9 cellular contexts compared by ENCODE assay signal in genomic region chr12:10395390-10395998, GRCh38. TPM values are rescaled to one million over a fixed set of nuclear protein-coding genes. Genes with fewer than 3 reads are reported as not detected.
DNase-seq lines count a peak whose midpoint lies in the region; ATAC-seq lines count a peak whose summit lies in the region.
"Had no signal": no experiment of that assay in that cellular context is flagged by ENCODE, and none has a peak within 500 bp of the region (broad histone marks: within the 10 kb centered on the region; RNA-seq: fewer than 3 reads in every experiment).

No MANE protein-coding gene starts in this region.

- no peaks in the 10 kb centered on the region for H3K9me3 ChIP-seq in right cardiac atrium (ENCODE audit: control insufficient read depth, low read length)
- no peaks in the 10 kb centered on the region for H3K9me3 ChIP-seq in neuronal stem cell (replicated peaks in 1 of 2; ENCODE audit: control insufficient read depth in 2 of 2, insufficient read depth in 1 of 2, low read depth in 1 of 2, low read length in 2 of 2)

- no peak overlapping the region for H3K4me3 ChIP-seq in right cardiac atrium (ENCODE audit: low read length)
- H3K4me3 ChIP-seq in neuronal stem cell (ENCODE audit: low read length in 2 of 2), result no peak overlapping the region

- H3K4me1 ChIP-seq in right cardiac atrium (ENCODE audit: control insufficient read depth, insufficient read depth, low read length) (peaks cover 2% of the 10 kb centered on the region), neuronal stem cell (ENCODE audit: control insufficient read depth in 2 of 2, insufficient read depth in 1 of 2, low read depth in 1 of 2, low read length in 2 of 2) (no peaks in the 10 kb centered on the region)

- no peak overlapping the region for H2BK12ac ChIP-seq in neuronal stem cell (ENCODE audit: low read length)

- H2AK5ac ChIP-seq in neuronal stem cell (ENCODE audit: low read depth, low read length), result no peak overlapping the region

- peak; percentile 80 for DNase-seq in DMS153 treated with DMSO at 0.1 percent for 48 hours (lab: John Stamatoyannopoulos, UW; ENCODE audit: unreplicated experiment)
- DNase-seq in HS-5 (ENCODE audit: low read depth), result peak; percentile 26
- peak in 2 of 34 experiments; percentile 16 to 36 for DNase-seq in T-cell
- peak in 1 of 3 donors; percentile 17 for DNase-seq in right cardiac atrium
- DNase-seq in stimulated activated naive B cell treated with anti-CD40 and anti-IgM and Interleukin-4, amounts not matched to agents 10 μg/mL and 1 μg/mL and 100 μg/mL, for 72 hours, result no peak
- no peak for DNase-seq in neuronal stem cell (ENCODE audit: low spot score)

- no peaks in the 10 kb centered on the region for H3K36me3 Mint-ChIP-seq in T-cell
- peaks cover 0 to 1% of the 10 kb centered on the region in 2 donors for H3K36me3 Mint-ChIP-seq in stimulated activated naive B cell treated with anti-CD40 and anti-IgM and Interleukin-4, amounts not matched to agents 10 μg/mL and 1 μg/mL and 100 μg/mL, for 72 hours

- POLR2A ChIA-PET in T-cell (lab: Charles Lee), result interaction anchor here in 1 of 2 donors (0.6 to 1.3 kb wide), 3 partner anchors 9 to 159 kb away, joined by 3 to 7 read pairs (median 3); no protein-coding TSS in a partner anchor

- no peak overlapping the region for H2BK120ac ChIP-seq in neuronal stem cell (ENCODE audit: low read depth, low read length)

- ATAC-seq in GM21447 (IDR thresholded peaks at IDR 0.05; ENCODE audit: unreplicated experiment) (peak; percentile 85), T-cell (replicated peaks in 1 of 4) (peak; percentile 67 to 79 (median 74)), right cardiac atrium (peak; percentile 74 to 82), HG03439 (IDR thresholded peaks at IDR 0.05; ENCODE audit: unreplicated experiment) (no peak)
- ATAC-seq in stimulated activated naive B cell treated with anti-CD40 and anti-IgM and Interleukin-4, amounts not matched to agents 10 μg/mL and 1 μg/mL and 100 μg/mL, for 72 hours (replicated peaks), result peak; percentile 93 to 94

- H4K8ac ChIP-seq in neuronal stem cell (ENCODE audit: low read depth, low read length), result no peak overlapping the region

- H3K14ac ChIP-seq in neuronal stem cell (ENCODE audit: low read length), result no peak overlapping the region

- CTCF ChIA-PET in T-cell (lab: Charles Lee), result interaction anchor here in 1 of 2 donors (1.7 kb wide), 1 partner anchor 29 kb away, joined by 6 read pairs; no protein-coding TSS in a partner anchor

- no peaks in the 10 kb centered on the region for H3K79me1 ChIP-seq in neuronal stem cell (ENCODE audit: low read depth, low read length)

- no peak overlapping the region for H3K4ac ChIP-seq in neuronal stem cell (ENCODE audit: low read length)

- no peak overlapping the region for H2AFZ ChIP-seq in neuronal stem cell (ENCODE audit: low read length)

- H2BK5ac ChIP-seq in neuronal stem cell (ENCODE audit: low read length), result no peak overlapping the region

- H3K23ac ChIP-seq in neuronal stem cell (ENCODE audit: low read depth, low read length, poor library complexity), result no peak overlapping the region

- H3K4me1 Mint-ChIP-seq in T-cell, result peaks cover 19 to 48% (median 36%) of the 10 kb centered on the region in 3 donors
- peaks cover 13 to 45% of the 10 kb centered on the region in 2 donors for H3K4me1 Mint-ChIP-seq in stimulated activated naive B cell treated with anti-CD40 and anti-IgM and Interleukin-4, amounts not matched to agents 10 μg/mL and 1 μg/mL and 100 μg/mL, for 72 hours

- H3K27me3 ChIP-seq in right cardiac atrium (ENCODE audit: control insufficient read depth, insufficient read depth) (no peaks in the 10 kb centered on the region), neuronal stem cell (ENCODE audit: control insufficient read depth in 3 of 3, insufficient read depth in 3 of 3, low read depth in 1 of 3, low read length in 3 of 3) (no peaks in the 10 kb centered on the region)

- peak overlapping the region; percentile 75 to 94 for H3K27ac Mint-ChIP-seq in T-cell
- peak overlapping the region; percentile 82 for H3K27ac Mint-ChIP-seq in stimulated activated naive B cell treated with anti-CD40 and anti-IgM and Interleukin-4, amounts not matched to agents 10 μg/mL and 1 μg/mL and 100 μg/mL, for 72 hours

- H3K27me3 Mint-ChIP-seq in T-cell, result peaks cover 5 to 17% of the 10 kb centered on the region in 2 donors
- peaks cover 4 to 14% of the 10 kb centered on the region in 2 donors for H3K27me3 Mint-ChIP-seq in stimulated activated naive B cell treated with anti-CD40 and anti-IgM and Interleukin-4, amounts not matched to agents 10 μg/mL and 1 μg/mL and 100 μg/mL, for 72 hours

- no peak overlapping the region for H4K91ac ChIP-seq in neuronal stem cell (ENCODE audit: low read depth, low read length, poor library complexity)

- no peak overlapping the region for H3K9ac ChIP-seq in neuronal stem cell (ENCODE audit: low read depth, low read length, poor library complexity)

- H3K27ac ChIP-seq in right cardiac atrium (ENCODE audit: low read length), result no peak overlapping the region
- H3K27ac ChIP-seq in neuronal stem cell (replicated peaks; ENCODE audit: low read length), result no peak overlapping the region

- WGBS in right cardiac atrium, result 32% methylated on average over 6 of the region's 6 CpGs
- WGBS in neuronal stem cell (ENCODE audit: extremely low coverage in 2 of 2, insufficient read length in 2 of 2, insufficient replicate concordance in 1 of 2), 2 donors, result no CpG with 5 or more reads among the region's 6 CpGs

- H3K4me3 Mint-ChIP-seq in T-cell, result peak overlapping the region; percentile 25 to 46 (median 34)
- peak overlapping the region; percentile 7 to 75 for H3K4me3 Mint-ChIP-seq in stimulated activated naive B cell treated with anti-CD40 and anti-IgM and Interleukin-4, amounts not matched to agents 10 μg/mL and 1 μg/mL and 100 μg/mL, for 72 hours

- H2BK15ac ChIP-seq in neuronal stem cell (ENCODE audit: low read length), result no peak overlapping the region

- H3K9me3 Mint-ChIP-seq in T-cell, result no peaks in the 10 kb centered on the region
- peaks cover 0 to 2% of the 10 kb centered on the region in 2 donors for H3K9me3 Mint-ChIP-seq in stimulated activated naive B cell treated with anti-CD40 and anti-IgM and Interleukin-4, amounts not matched to agents 10 μg/mL and 1 μg/mL and 100 μg/mL, for 72 hours

- no peaks in the 10 kb centered on the region for H3K36me3 ChIP-seq in neuronal stem cell (replicated peaks in 1 of 2; ENCODE audit: control insufficient read depth in 2 of 2, insufficient read depth in 2 of 2, low read length in 2 of 2)

- H3K4me2 ChIP-seq in neuronal stem cell (ENCODE audit: insufficient read depth, low read length, poor library complexity, severe bottlenecking), result no peak overlapping the region

- intact Hi-C loops in right cardiac atrium (cut with DNase I), result no loop called here

- H3K18ac ChIP-seq in neuronal stem cell (ENCODE audit: low read length), result no peak overlapping the region

RNA-seq across cellular contexts. Expression of gene KLRK1, which starts 5.7 kb away (rescaled TPM):
- total RNA-seq in T-cell, result 100 to 1,000 TPM in 4 of 5 donors, 10 to 100 TPM in 1; 74.5 to 162 (median 141) TPM
- total RNA-seq in right cardiac atrium, result under 1 TPM; 0.39 to 0.97 (median 0.75) TPM
- 0.59 TPM for polyA plus RNA-seq in right cardiac atrium
- not detected for polyA plus RNA-seq in neuronal stem cell (2013, experiment 1 of 2)
- polyA plus RNA-seq in neuronal stem cell (2013, experiment 2 of 2), result not detected

RNA-seq across cellular contexts. Expression of gene KLRC4, which starts 14.1 kb away (rescaled TPM):
- total RNA-seq in T-cell (10 to 100 TPM in 3 of 5 donors, 1 to 10 TPM in 2; 7.1 to 27.1 (median 17.3) TPM), right cardiac atrium (not detected)
- polyA plus RNA-seq in right cardiac atrium, result not detected
- polyA plus RNA-seq in neuronal stem cell (2013, experiment 1 of 2), result not detected
- polyA plus RNA-seq in neuronal stem cell (2013, experiment 2 of 2), result not detected
- total RNA-seq: T-helper 1 cell treated with Interleukin-12 subunit alpha and Interleukin-12 subunit beta and Interleukin-4 antibody, amounts not matched to agents 30 ng/mL and 1 ng/mL, for 36 hours had no signal

RNA-seq across cellular contexts. Expression of gene KLRC3, which starts 24.9 kb away (rescaled TPM):
- total RNA-seq in T-cell, result 1 to 10 TPM; 1.3 to 9.9 (median 1.6) TPM
- total RNA-seq in right cardiac atrium, result not detected
- not detected for polyA plus RNA-seq in right cardiac atrium
- not detected for polyA plus RNA-seq in neuronal stem cell (2013, experiment 1 of 2)
- not detected for polyA plus RNA-seq in neuronal stem cell (2013, experiment 2 of 2)
- total RNA-seq: T-helper 1 cell treated with Interleukin-12 subunit alpha and Interleukin-12 subunit beta and Interleukin-4 antibody, amounts not matched to agents 30 ng/mL and 1 ng/mL, for 36 hours had no signal

RNA-seq across cellular contexts. Expression of gene KLRC2, which starts 40.3 kb away (rescaled TPM):
- total RNA-seq in T-cell (1 to 10 TPM in 4 of 5 donors, under 1 TPM in 1; 0.99 to 3.8 (median 1.9) TPM), right cardiac atrium (not detected)
- polyA plus RNA-seq in right cardiac atrium, result 0.07 TPM
- not detected for polyA plus RNA-seq in neuronal stem cell (2013, experiment 1 of 2)
- polyA plus RNA-seq in neuronal stem cell (2013, experiment 2 of 2), result not detected
- total RNA-seq: T-helper 1 cell treated with Interleukin-12 subunit alpha and Interleukin-12 subunit beta and Interleukin-4 antibody, amounts not matched to agents 30 ng/mL and 1 ng/mL, for 36 hours had no signal

RNA-seq across cellular contexts. Expression of gene KLRC1, which starts 57.7 kb away (rescaled TPM):
- total RNA-seq in T-cell (10 to 100 TPM in 1 of 5 donors, 1 to 10 TPM in 4; 1.7 to 11.2 (median 2.9) TPM), right cardiac atrium (under 1 TPM in 1 of 4 donors, not detected in 3; 0.40 TPM)
- polyA plus RNA-seq in right cardiac atrium, result 0.23 TPM
- not detected for polyA plus RNA-seq in neuronal stem cell (2013, experiment 1 of 2)
- polyA plus RNA-seq in neuronal stem cell (2013, experiment 2 of 2), result not detected
- total RNA-seq: T-helper 1 cell treated with Interleukin-12 subunit alpha and Interleukin-12 subunit beta and Interleukin-4 antibody, amounts not matched to agents 30 ng/mL and 1 ng/mL, for 36 hours had no signal

Comparison
In these comparisons a context has a peak if more than half of its experiments do, and no peak if none do; other contexts are left out.
1. DNase-seq: peak in DMS153 treated with DMSO at 0.1 percent for 48 hours (single experiment) and HS-5 (single experiment); none in stimulated activated naive B cell treated with anti-CD40 and anti-IgM and Interleukin-4, amounts not matched to agents 10 μg/mL and 1 μg/mL and 100 μg/mL, for 72 hours (single experiment) and neuronal stem cell (single experiment).
2. RNA of gene KLRK1, which starts 5.7 kb away (total RNA-seq): 74.5 to 162 TPM in T-cell; 0.39 to 0.97 TPM in right cardiac atrium; every median in the first group is over 10 times any median in the second.
3. RNA of gene KLRC4, which starts 14.1 kb away (total RNA-seq): 7.1 to 27.1 TPM in T-cell; not detected in right cardiac atrium; every median in the first group is over 4 times any median in the second.